Comparison of ENCODE assay signal across 18 cellular contexts in the genomic region with DNA sequence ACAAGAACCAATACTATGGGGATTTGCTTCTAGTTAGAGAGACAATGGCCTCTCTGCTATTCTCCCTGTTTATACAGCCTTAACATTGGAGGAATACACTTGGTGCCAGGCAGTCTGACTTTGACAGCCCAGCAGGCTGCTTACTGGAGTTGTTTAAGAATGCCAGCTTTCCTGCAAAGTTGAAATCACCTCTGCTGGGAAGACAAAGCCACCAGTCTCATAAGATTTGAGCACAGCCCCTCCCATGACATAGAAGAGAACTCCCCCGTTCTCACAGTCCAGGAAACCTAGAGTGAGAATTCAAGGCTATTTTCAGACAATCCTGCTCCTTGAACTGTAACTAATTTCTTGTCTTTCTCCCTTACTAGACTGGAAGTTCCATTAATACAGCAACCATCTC. TPM values are rescaled to one million over a fixed set of nuclear protein-coding genes. Genes with fewer than 3 reads are reported as not detected.
"Had no signal": no experiment of that assay in that cellular context is flagged by ENCODE, and none has a peak within 500 bp of the region (broad histone marks: within the 10 kb centered on the region; RNA-seq: fewer than 3 reads in every experiment).

No MANE protein-coding gene starts in this region.

- H3K9me3 Mint-ChIP-seq: dendritic cell treated with granulocyte-macrophage colony-stimulating factor and Interleukin-4, amounts not matched to agents 40 ng/mL and 50 ng/mL, for 4 days had no signal

- H3K27me3 ChIP-seq: gastroesophageal sphincter, upper lobe of right lung had no signal

- H3K4me1 ChIP-seq: upper lobe of right lung had no signal

- H3K4me3 Mint-ChIP-seq: activated naive CD8-positive, alpha-beta T cell treated with anti-CD3 and anti-CD28 coated beads, Interleukin-2, amount 10 ng/mL, durations not matched to agents 7 days and 5 days; dendritic cell treated with granulocyte-macrophage colony-stimulating factor and Interleukin-4, amounts not matched to agents 40 ng/mL and 50 ng/mL, for 4 days; mesothelial cell of epicardium had no signal

- H3K27ac Mint-ChIP-seq: activated naive CD8-positive, alpha-beta T cell treated with anti-CD3 and anti-CD28 coated beads, Interleukin-2, amount 10 ng/mL, durations not matched to agents 7 days and 5 days; dendritic cell treated with granulocyte-macrophage colony-stimulating factor and Interleukin-4, amounts not matched to agents 40 ng/mL and 50 ng/mL, for 4 days; mesothelial cell of epicardium had no signal

- H3K27me3 Mint-ChIP-seq: dendritic cell treated with granulocyte-macrophage colony-stimulating factor and Interleukin-4, amounts not matched to agents 40 ng/mL and 50 ng/mL, for 4 days had no signal

- H3K36me3 ChIP-seq: gastroesophageal sphincter, upper lobe of right lung had no signal

- H3K27ac ChIP-seq: skin epidermis, upper lobe of right lung had no signal

- H3K9me3 ChIP-seq: gastroesophageal sphincter, upper lobe of right lung had no signal

- H3K4me3 ChIP-seq: gastroesophageal sphincter, lung, skin epidermis, upper lobe of right lung had no signal

- ATAC-seq: gastroesophageal sphincter, upper lobe of right lung had no signal

- H3K36me3 Mint-ChIP-seq: mesothelial cell of epicardium had no signal

- DNase-seq: activated CD4-positive, alpha-beta T cell treated with anti-CD3 and anti-CD28 coated beads, Interleukin-2, amount 50 U/mL, for 1 hour; activated CD8-positive, alpha-beta memory T cell treated with anti-CD3 and anti-CD28 coated beads for 24 hours; activated gamma-delta T cell treated with Interleukin-2 at 50 U/mL for 16 hours; activated naive CD8-positive, alpha-beta T cell treated with anti-CD3 and anti-CD28 coated beads, Interleukin-2, amount 10 ng/mL, durations not matched to agents 7 days and 5 days; aorta; effector memory CD4-positive, alpha-beta T cell; stimulated activated CD4-positive, alpha-beta T cell treated with anti-CD3 and anti-CD28 coated beads, Interleukin-4, amount 100 ng/mL, for 4 hours; stimulated activated CD8-positive, alpha-beta memory T cell treated with anti-CD3 and anti-CD28 coated beads, Interleukin-4, amount 100 ng/mL, for 48 hours; stimulated activated naive CD4-positive, alpha-beta T cell treated with Interleukin-2 at 50 U/mL for 16 hours; upper lobe of right lung had no signal

- H3K4me1 Mint-ChIP-seq: activated naive CD8-positive, alpha-beta T cell treated with anti-CD3 and anti-CD28 coated beads, Interleukin-2, amount 10 ng/mL, durations not matched to agents 7 days and 5 days had no signal

RNA-seq across cellular contexts. Expression of gene CATSPERB, which starts 21.1 kb away (rescaled TPM):
- total RNA-seq: myocyte, osteoblast had no signal
- polyA plus RNA-seq: neural cell had no signal
